8 cellular contexts compared by ENCODE assay signal in genomic region chr1:154961497-154962237, GRCh38. TPM values are rescaled to one million over a fixed set of nuclear protein-coding genes. Genes with fewer than 3 reads are reported as not detected.
DNase-seq lines count a peak whose midpoint lies in the region; ATAC-seq and TF ChIP-seq lines count a peak whose summit lies in the region.

Gene PYGO2, minus strand, starts transcription at chr1:154961782. Its CDS starts 206 bp downstream, at chr1:154961576.

- peaks cover 32% of the 10 kb centered on the region for H3K79me2 ChIP-seq in Karpas-422 (ENCODE audit: low read length)

- H2AK5ac ChIP-seq in neuronal stem cell (ENCODE audit: low read depth, low read length): no peak within 1 kb of the TSS

- H3K79me1 ChIP-seq in neuronal stem cell (ENCODE audit: low read depth, low read length): peaks cover 7% of the 10 kb centered on the region

- H3K36me3 ChIP-seq in Karpas-422 (ENCODE audit: insufficient read depth, low read length) (peaks cover 8% of the 10 kb centered on the region; the same call in 1 of the 2 replicates), SJCRH30 (peaks cover 16% of the 10 kb centered on the region), neuronal stem cell (replicated peaks in 1 of 2; ENCODE audit: control insufficient read depth in 2 of 2, insufficient read depth in 2 of 2, low read length in 2 of 2) (peaks cover 34 to 76% of the 10 kb centered on the region in 2 donors), suprapubic skin (peaks cover 57% of the 10 kb centered on the region)

- H3K23ac ChIP-seq in neuronal stem cell (ENCODE audit: low read depth, low read length, poor library complexity): peak within 1 kb of the TSS; percentile 96

- H2BK15ac ChIP-seq in neuronal stem cell (ENCODE audit: low read length): peak within 1 kb of the TSS; percentile 97

- TF ChIP-seq EP300 in suprapubic skin (IDR thresholded peaks at IDR 0.05): no peak

- H3K9me3 ChIP-seq in Karpas-422 (ENCODE audit: low read length) (no peaks in the 10 kb centered on the region), SJCRH30 (replicated peaks) (no peaks in the 10 kb centered on the region), neuronal stem cell (replicated peaks in 1 of 2; ENCODE audit: control insufficient read depth in 2 of 2, insufficient read depth in 1 of 2, low read depth in 1 of 2, low read length in 2 of 2) (no peaks in the 10 kb centered on the region), suprapubic skin (no peaks in the 10 kb centered on the region)

- peak within 1 kb of the TSS; percentile 100 for H3K18ac ChIP-seq in neuronal stem cell (ENCODE audit: low read length)

- H3K27ac ChIP-seq in Karpas-422 (ENCODE audit: low read length) (peak within 1 kb of the TSS; percentile 87), SJCRH30 (peak within 1 kb of the TSS; percentile 81), neuronal stem cell (replicated peaks; ENCODE audit: low read length) (peak within 1 kb of the TSS; percentile 98), suprapubic skin (peak within 1 kb of the TSS; percentile 99)

- H2BK12ac ChIP-seq in neuronal stem cell (ENCODE audit: low read length): no peak within 1 kb of the TSS

- peaks cover 27% of the 10 kb centered on the region for H3K4me1 ChIP-seq in Karpas-422 (ENCODE audit: low read length)
- H3K4me1 ChIP-seq in SJCRH30: peaks cover 11% of the 10 kb centered on the region
- peaks cover 11 to 18% of the 10 kb centered on the region in 2 donors for H3K4me1 ChIP-seq in neuronal stem cell (ENCODE audit: control insufficient read depth in 2 of 2, insufficient read depth in 1 of 2, low read depth in 1 of 2, low read length in 2 of 2)
- H3K4me1 ChIP-seq in suprapubic skin: peaks cover 48% of the 10 kb centered on the region

- H3K4me2 ChIP-seq in Karpas-422 (ENCODE audit: low read depth, low read length, poor library complexity, severe bottlenecking) (peak within 1 kb of the TSS; percentile 89), neuronal stem cell (ENCODE audit: insufficient read depth, low read length, poor library complexity, severe bottlenecking) (peak within 1 kb of the TSS; percentile 60)

- H3K27me3 ChIP-seq in Karpas-422 (ENCODE audit: low read length) (no peaks in the 10 kb centered on the region), SJCRH30 (no peaks in the 10 kb centered on the region), neuronal stem cell (ENCODE audit: control insufficient read depth in 3 of 3, insufficient read depth in 3 of 3, low read depth in 1 of 3, low read length in 3 of 3) (no peaks in the 10 kb centered on the region), suprapubic skin (no peaks in the 10 kb centered on the region)

- peak within 1 kb of the TSS; percentile 94 for H2BK5ac ChIP-seq in neuronal stem cell (ENCODE audit: low read length)

- no peak within 1 kb of the TSS for H4K8ac ChIP-seq in neuronal stem cell (ENCODE audit: low read depth, low read length)

- no peaks in the 10 kb centered on the region for H3K9me2 ChIP-seq in Karpas-422 (replicated peaks; ENCODE audit: insufficient read depth, low read length)

- no peaks in the 10 kb centered on the region for H4K20me1 ChIP-seq in Karpas-422 (ENCODE audit: insufficient read depth, low read depth, low read length)

- H3K4ac ChIP-seq in neuronal stem cell (ENCODE audit: low read length): peak within 1 kb of the TSS; percentile 39

- peak; percentile 36 to 71 for TF ChIP-seq CTCF in suprapubic skin (IDR thresholded peaks at IDR 0.05)

- H2BK120ac ChIP-seq in neuronal stem cell (ENCODE audit: low read depth, low read length): no peak within 1 kb of the TSS

- ATAC-seq in GM21737 (IDR thresholded peaks at IDR 0.05; ENCODE audit: unreplicated experiment): peak; percentile 62

- H4K91ac ChIP-seq in neuronal stem cell (ENCODE audit: low read depth, low read length, poor library complexity): no peak within 1 kb of the TSS

- DNase-seq in EL: peak; percentile 81
- peak; percentile 92 for DNase-seq in Karpas-422
- peak; percentile 77 to 78 for DNase-seq in SJCRH30
- DNase-seq in activated gamma-delta T cell treated with anti-CD3 and anti-CD28 coated beads, Interleukin-2, amount 50 U/mL, for 16 hours (ENCODE audit: low read depth): peak; percentile 70
- peak; percentile 63 for DNase-seq in foreskin melanocyte
- DNase-seq in neuronal stem cell (ENCODE audit: low spot score): peak; percentile 79
- peak in 1 of 2 donors; percentile 88 for DNase-seq in suprapubic skin (ENCODE audit: low spot score in 2 of 2)

- H3K9ac ChIP-seq in Karpas-422 (ENCODE audit: low read length): peak within 1 kb of the TSS; percentile 98
- H3K9ac ChIP-seq in neuronal stem cell (ENCODE audit: low read depth, low read length, poor library complexity): peak within 1 kb of the TSS; percentile 99

- H2AFZ ChIP-seq in Karpas-422 (ENCODE audit: low read length) (no peak within 1 kb of the TSS), neuronal stem cell (ENCODE audit: low read length) (peak within 1 kb of the TSS; percentile 95)

- H3K4me3 ChIP-seq in Karpas-422 (ENCODE audit: low read length) (peak within 1 kb of the TSS; percentile 93), SJCRH30 (peak within 1 kb of the TSS; percentile 91), neuronal stem cell (ENCODE audit: low read length in 2 of 2) (peak within 1 kb of the TSS; percentile 89 to 99), suprapubic skin (peak within 1 kb of the TSS; percentile 90)

- no CpG with 5 or more reads among the region's 93 CpGs for WGBS in neuronal stem cell (ENCODE audit: extremely low coverage in 2 of 2, insufficient read length in 2 of 2, insufficient replicate concordance in 1 of 2), 2 donors
- WGBS in suprapubic skin: under 1% methylated on average over 19 of the region's 93 CpGs

- TF ChIP-seq POLR2A in suprapubic skin (IDR thresholded peaks at IDR 0.05): peak in 1 of 2 donors; percentile 29

- peak within 1 kb of the TSS; percentile 75 for H3K14ac ChIP-seq in neuronal stem cell (ENCODE audit: low read length)

RNA-seq across cellular contexts. Expression of gene PYGO2, which starts in this region (rescaled TPM):
- total RNA-seq in Karpas-422 (2014; rRNA removed; shearing (Covaris generic); ENCODE audit: low replicate concordance): 37.3 and 44.4 TPM in 2 replicates
- 29.4 and 29.8 TPM in 2 replicates for total RNA-seq in SJCRH30 (2014; rRNA removed; shearing (Covaris generic))
- polyA plus RNA-seq in neuronal stem cell (2013, experiment 1 of 2): 48.6 TPM
- 48.1 TPM for polyA plus RNA-seq in neuronal stem cell (2013, experiment 2 of 2)
- total RNA-seq in suprapubic skin: 10 to 100 TPM; 34.2 to 46.7 (median 35.3) TPM
